ENCODE assay signal across 8 cellular contexts in the genomic region with DNA sequence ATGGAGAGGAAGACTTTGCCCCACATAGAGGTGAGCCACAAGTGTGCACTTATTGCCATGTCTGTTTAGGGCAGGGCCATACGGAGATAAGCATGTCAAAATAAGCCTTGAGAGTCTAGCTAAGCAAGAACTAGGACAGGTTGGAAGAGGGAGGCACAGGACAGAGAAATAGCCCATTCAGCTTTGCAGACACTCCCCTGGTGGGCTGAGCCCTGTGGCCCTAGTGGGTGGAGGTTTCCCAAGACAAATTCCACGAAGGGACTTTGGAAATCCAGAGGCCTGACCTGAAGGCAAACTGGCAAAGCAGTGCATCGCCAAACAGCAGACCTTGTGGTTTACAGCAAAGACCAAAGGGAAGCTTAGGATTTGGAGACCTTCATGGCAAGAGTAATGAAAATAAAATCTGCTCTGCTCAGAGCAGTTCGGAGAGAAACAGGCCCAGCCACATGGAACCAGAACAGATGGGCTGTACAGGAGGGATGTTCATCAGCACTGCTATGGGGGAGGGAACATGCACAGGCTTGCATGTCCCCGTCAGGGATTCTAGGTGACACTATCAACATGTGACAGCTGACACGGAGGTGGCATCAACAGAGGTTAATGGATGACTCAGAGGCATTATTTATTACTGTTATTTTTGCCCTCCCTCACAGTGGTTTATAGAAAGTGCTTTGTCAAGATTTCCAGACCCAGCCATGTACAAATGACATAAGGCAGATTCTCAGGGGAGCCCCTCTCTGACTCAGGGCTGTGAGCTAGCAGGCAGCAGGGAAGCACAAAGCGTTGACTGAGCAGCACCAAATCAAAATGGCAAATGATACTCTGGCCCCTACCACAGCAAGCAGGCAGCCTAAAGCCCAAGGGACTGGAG.
A peak's percentile ranks its signal among the peaks of the same experiment; 100 is the strongest.
DNase-seq lines count a peak whose midpoint lies in the region; ATAC-seq and TF ChIP-seq lines count a peak whose summit lies in the region.

No MANE protein-coding gene starts in this region.

- no peaks in the 10 kb centered on the region for H3K27me3 ChIP-seq in fibroblast of lung (ENCODE audit: control insufficient read depth, insufficient read depth, low read length)

- no peaks in the 10 kb centered on the region for H3K9me3 ChIP-seq in fibroblast of lung (ENCODE audit: control insufficient read depth, insufficient read depth, low read depth, low read length)

- H3K4me2 ChIP-seq in fibroblast of lung (ENCODE audit: extremely low read depth, insufficient read depth, low read length), result no peak overlapping the region

- peak; percentile 82 for ATAC-seq in HG02588 (IDR thresholded peaks at IDR 0.05; ENCODE audit: unreplicated experiment)

- H3K4me1 ChIP-seq in fibroblast of lung (ENCODE audit: control insufficient read depth, extremely low read depth, insufficient read depth, low read length), result peaks cover 10% of the 10 kb centered on the region

- H2AFZ ChIP-seq in fibroblast of lung (ENCODE audit: low read length), result no peak overlapping the region

- DNase-seq in stimulated activated naive CD4-positive, alpha-beta T cell treated with Interleukin-2 at 50 U/mL for 16 hours (lab: John Stamatoyannopoulos, UW), result peak; percentile 31
- DNase-seq in stimulated activated naive CD4-positive, alpha-beta T cell (lab: John Stamatoyannopoulos, UW), result no peak
- DNase-seq in NCI-H524 treated with DMSO at 0.1 percent for 48 hours (lab: John Stamatoyannopoulos, UW) (peak; percentile 70), fibroblast of lung (ENCODE audit: low read depth in 2 of 2) (peak; percentile 60 to 79), skeletal muscle cell (ENCODE audit: low read depth) (peak; percentile 53), HuH-7 (ENCODE audit: low spot score) (no peak), midbrain (lab: John Stamatoyannopoulos, UW) (no peak)

- no peaks in the 10 kb centered on the region for H3K79me2 ChIP-seq in fibroblast of lung (ENCODE audit: control insufficient read depth, insufficient read depth, low read length)

- no peak overlapping the region for H3K27ac ChIP-seq in fibroblast of lung (ENCODE audit: insufficient read depth, low read length)

- no peak overlapping the region for H3K9ac ChIP-seq in fibroblast of lung (ENCODE audit: insufficient read depth, low read length)

- H3K36me3 ChIP-seq in fibroblast of lung (ENCODE audit: control insufficient read depth, insufficient read depth, low read length), result no peaks in the 10 kb centered on the region

- no peak for TF ChIP-seq CTCF in fibroblast of lung (conservative IDR thresholded peaks at IDR 0.05 in 1 of 2, IDR thresholded peaks at IDR 0.05 in 1 of 2; ENCODE audit: low read depth in 1 of 2, low read length in 2 of 2)

- H3K4me3 ChIP-seq in fibroblast of lung (replicated peaks in 1 of 4; ENCODE audit: control extremely low read depth in 1 of 4, insufficient read depth in 1 of 4, low read depth in 3 of 4, low read length in 4 of 4) (no peak overlapping the region), skeletal muscle cell (ENCODE audit: low read depth, low read length) (no peak overlapping the region)

- no peaks in the 10 kb centered on the region for H4K20me1 ChIP-seq in fibroblast of lung (ENCODE audit: control insufficient read depth, extremely low read depth, insufficient read depth, low read length)

Comparison
In these comparisons a context has a peak if more than half of its experiments do, and no peak if none do; other contexts are left out.
1. DNase-seq: peak in stimulated activated naive CD4-positive, alpha-beta T cell treated with Interleukin-2 at 50 U/mL for 16 hours (single experiment), NCI-H524 treated with DMSO at 0.1 percent for 48 hours (single experiment), fibroblast of lung (2 of 2) and skeletal muscle cell (single experiment); none in stimulated activated naive CD4-positive, alpha-beta T cell (0 of 6), HuH-7 (single experiment) and midbrain (single experiment).